ENCODE assay signal across 8 cellular contexts in the genomic region with DNA sequence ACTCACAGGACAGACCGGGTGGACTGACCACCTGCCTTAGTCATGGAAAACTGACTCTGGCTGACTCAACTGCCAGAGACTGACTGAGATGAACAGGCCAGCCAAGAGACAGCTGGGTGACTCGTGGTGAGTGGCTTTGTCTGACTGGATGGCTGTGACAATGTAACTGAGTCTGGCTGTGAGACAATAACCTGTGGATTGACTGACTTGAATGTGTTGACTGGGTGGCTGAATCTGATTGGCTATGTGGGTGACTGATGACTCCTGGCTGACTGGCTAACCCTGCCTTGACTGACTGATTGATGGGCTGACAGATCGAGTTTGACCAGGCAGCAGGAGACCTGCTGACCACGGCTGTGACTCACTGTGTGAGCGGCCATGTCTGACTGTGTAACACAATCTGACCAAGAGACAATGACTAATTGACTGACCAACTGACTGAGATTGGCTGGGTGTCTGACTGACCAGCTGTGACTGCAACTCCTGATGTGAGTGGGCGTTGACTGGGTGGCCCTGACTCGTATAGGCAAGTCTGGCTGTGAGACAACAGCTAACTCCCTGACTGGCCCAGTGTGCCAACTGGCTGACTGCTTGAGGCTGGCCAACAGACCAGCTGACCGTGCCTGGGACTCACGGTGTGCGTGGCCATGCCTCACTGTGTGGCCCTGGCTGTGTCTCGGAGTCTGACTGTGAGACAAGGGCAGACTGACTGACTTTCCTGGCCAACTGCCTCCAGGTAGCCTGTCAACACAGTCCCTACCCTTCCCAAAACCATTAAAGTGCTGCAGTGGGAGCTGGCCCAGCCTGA.
DNase-seq lines count a peak whose midpoint lies in the region; ATAC-seq and TF ChIP-seq lines count a peak whose summit lies in the region.

No MANE protein-coding gene starts in this region.

- H3K4me3 ChIP-seq in psoas muscle (no peak overlapping the region), OCI-LY7 (ENCODE audit: low read depth, low read length, poor library complexity, severe bottlenecking) (no peak overlapping the region)

- CTCF ChIA-PET in OCI-LY7 (lab: Charles Lee; ENCODE audit: unreplicated experiment) = no interaction called here

- no peak overlapping the region for H2BK12ac ChIP-seq in H9 (ENCODE audit: insufficient read length, low read depth, low read length)

- H3K36me3 Mint-ChIP-seq in H9 (ENCODE audit: insufficient read depth in 1 of 3, low read depth in 3 of 3) = no peaks in the 10 kb centered on the region

- H3K27ac ChIP-seq in psoas muscle (peak overlapping the region; percentile 63), H9 (ENCODE audit: insufficient read length, low read depth, low read length) (no peak overlapping the region), OCI-LY7 (ENCODE audit: low read depth, low read length, poor library complexity, severe bottlenecking) (no peak overlapping the region)

- no peaks in the 10 kb centered on the region for H3K79me1 ChIP-seq in H9 (ENCODE audit: insufficient read depth, low read depth, low read length, poor library complexity, severe bottlenecking)

- H3K4ac ChIP-seq in H9 (ENCODE audit: low read depth, low read length) = no peak overlapping the region

- H2BK120ac ChIP-seq in H9 (ENCODE audit: low read depth, low read length, poor library complexity, severe bottlenecking) = no peak overlapping the region

- BruUV-seq in OCI-LY7 (replicated peaks; lab: Mats Ljungman, UMichigan) = no TSS peak

- no peak for TF ChIP-seq CTCF in psoas muscle (IDR thresholded peaks at IDR 0.05)
- TF ChIP-seq CTCF in H9 (conservative IDR thresholded peaks at IDR 0.05) = no peak
- no peak for TF ChIP-seq CTCF in OCI-LY7 (conservative IDR thresholded peaks at IDR 0.05; ENCODE audit: low read length)

- H3K18ac ChIP-seq in H9 (ENCODE audit: insufficient read length, low read depth, low read length) = no peak overlapping the region

- H3K9me3 ChIP-seq in psoas muscle (no peaks in the 10 kb centered on the region), H9 (ENCODE audit: control insufficient read depth, low read depth, low read length) (no peaks in the 10 kb centered on the region), OCI-LY7 (ENCODE audit: low read length) (no peaks in the 10 kb centered on the region)

- peaks cover 14% of the 10 kb centered on the region for H3K27me3 Mint-ChIP-seq in H9 (ENCODE audit: low read depth)

- no peak overlapping the region for H3K56ac ChIP-seq in H9 (ENCODE audit: insufficient read length, low read depth, low read length)

- H2AFZ ChIP-seq in H9 (ENCODE audit: low read length) (no peak overlapping the region), OCI-LY7 (ENCODE audit: low read length) (no peak overlapping the region)

- POLR2A ChIA-PET in OCI-LY7 (lab: Charles Lee) = interaction anchor here (0.6 kb wide), 1 partner anchor 40 kb away, joined by 4 read pairs; no protein-coding TSS in a partner anchor

- H2BK5ac ChIP-seq in H9 (ENCODE audit: insufficient read length, low read length) = no peak overlapping the region

- H3K4me1 ChIP-seq in psoas muscle = peaks cover 8% of the 10 kb centered on the region
- peaks cover 3% of the 10 kb centered on the region; the same call in 1 of the 2 replicates for H3K4me1 ChIP-seq in H9 (ENCODE audit: insufficient read depth, low read length)
- no peaks in the 10 kb centered on the region for H3K4me1 ChIP-seq in OCI-LY7 (ENCODE audit: insufficient read depth, low read length, poor library complexity, severe bottlenecking)

- no peak overlapping the region for H2BK20ac ChIP-seq in H9 (ENCODE audit: low read depth, low read length, poor library complexity, severe bottlenecking)

- H4K8ac ChIP-seq in H9 (replicated peaks; ENCODE audit: insufficient read length, low read depth, low read length) = no peak overlapping the region

- H3K9me2 ChIP-seq in OCI-LY7 (ENCODE audit: insufficient read depth, low read length) = no peaks in the 10 kb centered on the region

- 33 to 46% (median 44%) methylated on average over 11 of the region's 11 CpGs for WGBS in psoas muscle, 3 donors
- no CpG with 5 or more reads among the region's 11 CpGs for WGBS in H9 (ENCODE audit: extremely low coverage, insufficient read length, low lambda C conversion rate)

- H3K23ac ChIP-seq in H9 (ENCODE audit: insufficient read length, low read depth, low read length) = no peak overlapping the region

- H3K4me3 Mint-ChIP-seq in H9 = no peak overlapping the region

- DNase-seq in activated T-cell treated with anti-CD3 and anti-CD28 coated beads for 24 hours (ENCODE audit: low read depth) = peak; percentile 72
- DNase-seq in activated T-cell treated with anti-CD3 and anti-CD28 coated beads, Interleukin-2, amount 50 U/mL, for 48 hours = no peak
- peak; percentile 79 to 83 for DNase-seq in psoas muscle
- no peak for DNase-seq in H9
- no peak for DNase-seq in OCI-LY7 (ENCODE audit: low spot score)

- H3K79me2 ChIP-seq in H9 (ENCODE audit: insufficient read depth, low read length) (no peaks in the 10 kb centered on the region), OCI-LY7 (ENCODE audit: insufficient read depth, low read depth, low read length) (no peaks in the 10 kb centered on the region)

- H3K9ac ChIP-seq in H9 (ENCODE audit: extremely low read depth, insufficient read length, low read length) = no peak overlapping the region

- ATAC-seq in SK-N-SH treated with all-trans-retinoic acid at 6 μM for 48 hours (peak; percentile 67), esophagus mucosa (peak; percentile 86), psoas muscle (peak; percentile 89 to 94 (median 93)), GM21619 (IDR thresholded peaks at IDR 0.05; ENCODE audit: unreplicated experiment) (no peak)

- no peak overlapping the region for H2BK15ac ChIP-seq in H9 (ENCODE audit: low read depth, low read length)

- intact Hi-C loops in psoas muscle (cut with DNase I) (no loop called here), OCI-LY7 (cut with micrococcal nuclease; ENCODE audit: unreplicated experiment) (no loop called here)

- H4K20me1 ChIP-seq in H9 (ENCODE audit: control insufficient read depth, insufficient read depth, insufficient read length) (peaks cover 3% of the 10 kb centered on the region), OCI-LY7 (ENCODE audit: insufficient read depth, low read length) (no peaks in the 10 kb centered on the region)

- H3K9me3 Mint-ChIP-seq in H9 = no peaks in the 10 kb centered on the region; a peak in 1 of 5 replicates

- H2AK5ac ChIP-seq in H9 (ENCODE audit: insufficient read length, low read length) = no peak overlapping the region

- no peak overlapping the region for H3K4me2 ChIP-seq in H9 (ENCODE audit: insufficient read depth, insufficient read length, low read length)
- H3K4me2 ChIP-seq in OCI-LY7 (ENCODE audit: low read length) = no peak overlapping the region

- H4K5ac ChIP-seq in H9 (ENCODE audit: insufficient read length, low read depth, low read length) = no peak overlapping the region

- no peaks in the 10 kb centered on the region for H3K36me3 ChIP-seq in psoas muscle (ENCODE audit: insufficient read depth in 1 of 2, low read depth in 1 of 2)
- H3K36me3 ChIP-seq in OCI-LY7 (ENCODE audit: insufficient read depth, low read length) = no peaks in the 10 kb centered on the region

- no peaks in the 10 kb centered on the region for H3K23me2 ChIP-seq in H9 (ENCODE audit: insufficient read length, low read depth, low read length, poor library complexity, severe bottlenecking)

- no peak overlapping the region for H3K14ac ChIP-seq in H9 (ENCODE audit: insufficient read depth, low read length)

- H3K27ac Mint-ChIP-seq in H9 = no peak overlapping the region

- peaks cover 17 to 20% of the 10 kb centered on the region in 2 experiments for H3K4me1 Mint-ChIP-seq in H9

- no peak overlapping the region for H4K91ac ChIP-seq in H9 (ENCODE audit: insufficient read length, low read depth, low read length)

- peaks cover 0 to 4% (median 3%) of the 10 kb centered on the region in 3 donors for H3K27me3 ChIP-seq in psoas muscle (ENCODE audit: insufficient read depth in 3 of 3, low read length in 2 of 3)
- no peaks in the 10 kb centered on the region for H3K27me3 ChIP-seq in H9 (ENCODE audit: insufficient read depth, low read length)

- H3T11ph ChIP-seq in H9 (ENCODE audit: low read length) = no peak overlapping the region

TF ChIP-seq in SK-N-SH treated with all-trans-retinoic acid at 6 μM for 48 hours, 23 proteins besides CTCF, POLR2A, EP300 and RAD21:
- no peak for TF ChIP-seq ZNF70 (CRISPR knock-in tag; IDR thresholded peaks at IDR 0.05)
- no peak for TF ChIP-seq TOX (CRISPR knock-in tag; IDR thresholded peaks at IDR 0.05; ENCODE audit: borderline replicate concordance)
- TF ChIP-seq BACH2 (CRISPR knock-in tag; IDR thresholded peaks at IDR 0.05; ENCODE audit: borderline replicate concordance) = no peak
- no peak for TF ChIP-seq PPARA (CRISPR knock-in tag; IDR thresholded peaks at IDR 0.05; ENCODE audit: borderline replicate concordance)
- TF ChIP-seq SNAI2 (CRISPR knock-in tag; IDR thresholded peaks at IDR 0.05) = no peak
- no peak for TF ChIP-seq ZFP3 (CRISPR knock-in tag; IDR thresholded peaks at IDR 0.05)

Comparison
In these comparisons a context has a peak if more than half of its experiments do, and no peak if none do; other contexts are left out.
1. DNase-seq: peak in activated T-cell treated with anti-CD3 and anti-CD28 coated beads for 24 hours (single experiment) and psoas muscle (2 of 2); none in activated T-cell treated with anti-CD3 and anti-CD28 coated beads, Interleukin-2, amount 50 U/mL, for 48 hours (0 of 2), H9 (single experiment) and OCI-LY7 (single experiment).